ENCODE assay signal across 28 cellular contexts in genomic region chrX:10630320-10630719, GRCh38. TPM values are rescaled to one million over a fixed set of nuclear protein-coding genes. Genes with fewer than 3 reads are reported as not detected.
"Had no signal": no experiment of that assay in that cellular context is flagged by ENCODE, and none has a peak within 500 bp of the region (broad histone marks: within the 10 kb centered on the region; RNA-seq: fewer than 3 reads in every experiment).

No MANE protein-coding gene starts in this region.

- H3K27me3 ChIP-seq: body of pancreas, cardiac muscle cell, left lung, tibial nerve had no signal

- H3K36me3 Mint-ChIP-seq: activated naive CD8-positive, alpha-beta T cell; natural killer cell had no signal

- H3K36me3 ChIP-seq: cardiac muscle cell, left lung, lower lobe of right lung, tibial nerve, WERI-Rb-1 had no signal

- H3K27ac Mint-ChIP-seq: activated naive CD8-positive, alpha-beta T cell; natural killer cell; T-helper 17 cell had no signal

- DNase-seq: activated CD4-positive, alpha-beta T cell treated with anti-CD3 and anti-CD28 coated beads for 48 hours; activated CD4-positive, alpha-beta T cell treated with anti-CD3 and anti-CD28 coated beads, Interleukin-2, amount 50 U/mL, for 48 hours; activated CD8-positive, alpha-beta memory T cell treated with anti-CD3 and anti-CD28 coated beads for 24 hours; activated effector memory CD4-positive, alpha-beta T cell treated with Interleukin-2 at 50 U/mL for 16 hours; activated naive CD4-positive, alpha-beta T cell treated with Interleukin-2 at 50 U/mL for 16 hours; anterior cingulate cortex; body of pancreas; dorsolateral prefrontal cortex; effector memory CD4-positive, alpha-beta T cell; head of caudate nucleus; hippocampal formation; left lung; lower lobe of right lung; mesendoderm; natural killer cell; posterior cingulate gyrus; right cardiac atrium; stimulated activated CD4-positive, alpha-beta T cell treated with anti-CD3 and anti-CD28 coated beads, Interleukin-15, amount 100 ng/mL, for 24 hours; stimulated activated CD4-positive, alpha-beta T cell treated with anti-CD3 and anti-CD28 coated beads, Interleukin-2, amount 100 ng/mL, for 24 hours; stimulated activated naive CD4-positive, alpha-beta T cell; T-helper 17 cell; T1000; WERI-Rb-1 had no signal

- H3K4me3 ChIP-seq: body of pancreas, cardiac muscle cell, coronary artery, dorsolateral prefrontal cortex, left lung, lower lobe of right lung, tibial nerve had no signal

- H3K27me3 Mint-ChIP-seq: activated naive CD8-positive, alpha-beta T cell; T-helper 17 cell had no signal

- ATAC-seq: activated CD4-positive, CD25-positive, alpha-beta regulatory T cell treated with anti-CD3 and anti-CD28 coated beads, Interleukin-2, amount 50 U/mL, for 24 hours; body of pancreas; left lung; lower lobe of right lung; natural killer cell; right cardiac atrium; T-helper 17 cell had no signal

- H3K4me1 Mint-ChIP-seq: natural killer cell, T-helper 17 cell had no signal

- H3K27ac ChIP-seq: body of pancreas, cardiac muscle cell, coronary artery, dorsolateral prefrontal cortex, left lung, lower lobe of right lung, tibial nerve, WERI-Rb-1 had no signal

- H3K4me1 ChIP-seq: body of pancreas, left lung, lower lobe of right lung had no signal

- H3K9me3 ChIP-seq: body of pancreas, left lung, lower lobe of right lung, tibial nerve had no signal

- H3K4me3 Mint-ChIP-seq: activated naive CD8-positive, alpha-beta T cell; natural killer cell; T-helper 17 cell had no signal

RNA-seq across cellular contexts. Expression of gene MID1, which starts 9.9 kb away (rescaled TPM):
- total RNA-seq: natural killer cell had no signal
